ENCODE assay signal across 12 cellular contexts in the genomic region with DNA sequence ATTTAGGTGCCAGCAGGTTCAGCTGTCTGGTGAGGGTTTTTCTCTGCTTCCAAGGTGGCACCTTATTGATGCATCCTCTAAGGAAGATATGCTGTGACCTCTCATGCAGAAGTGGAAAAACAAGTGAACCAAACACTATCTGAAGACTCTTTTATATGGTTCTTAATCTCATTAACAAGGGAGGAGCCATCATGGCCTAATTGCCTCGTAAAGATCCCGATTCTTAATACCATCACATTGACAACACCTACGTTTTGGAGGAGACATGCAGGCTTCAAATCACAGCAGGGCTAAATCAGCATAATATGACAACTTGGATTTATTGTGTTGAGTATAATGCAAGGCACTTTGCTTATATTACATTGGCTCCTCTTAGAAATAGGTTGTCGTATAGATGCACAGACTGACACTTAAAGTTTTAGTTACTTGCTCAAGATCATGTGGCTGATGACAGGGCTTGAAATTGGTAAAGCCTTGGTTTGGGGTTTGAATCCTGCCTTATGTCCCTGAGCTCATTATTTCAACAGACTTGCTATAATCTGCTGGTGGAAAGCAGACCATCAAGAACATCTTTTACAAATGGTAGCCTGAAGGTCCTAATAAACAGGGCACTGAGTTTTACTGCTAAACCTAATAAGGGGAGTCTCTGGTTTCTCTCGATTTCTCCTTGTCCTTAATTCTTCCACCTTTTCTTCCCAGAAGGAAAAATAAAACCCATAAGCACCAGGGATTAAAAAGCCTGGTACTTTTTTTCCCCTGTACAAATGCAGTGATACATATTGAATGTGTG.
"Had no signal": no experiment of that assay in that cellular context is flagged by ENCODE, and none has a peak within 500 bp of the region (broad histone marks: within the 10 kb centered on the region; RNA-seq: fewer than 3 reads in every experiment).

No MANE protein-coding gene starts in this region.

- H3K36me3 Mint-ChIP-seq: activated naive CD8-positive, alpha-beta T cell treated with anti-CD3 and anti-CD28 coated beads, Interleukin-2, amount 10 ng/mL, durations not matched to agents 7 days and 5 days; stimulated activated effector memory CD8-positive, alpha-beta T cell treated with anti-CD3 and anti-CD28 coated beads, Interleukin-12 subunit alpha, Interleukin-12 subunit beta, amount 100 ng/mL, for 72 hours had no signal

- H3K9me3 Mint-ChIP-seq: stimulated activated effector memory CD8-positive, alpha-beta T cell treated with anti-CD3 and anti-CD28 coated beads, Interleukin-12 subunit alpha, Interleukin-12 subunit beta, amount 100 ng/mL, for 72 hours; type B pancreatic cell had no signal

- ATAC-seq: activated CD8-positive, alpha-beta T cell treated with anti-CD3 and anti-CD28 coated beads, Interleukin-2, amount 10 ng/mL, durations not matched to agents 7 days and 5 days; stimulated activated effector memory CD8-positive, alpha-beta T cell treated with anti-CD3 and anti-CD28 coated beads, Interleukin-12 subunit alpha, Interleukin-12 subunit beta, amount 100 ng/mL, for 72 hours had no signal

- H3K27ac ChIP-seq: pancreas had no signal

- H3K27me3 Mint-ChIP-seq: activated naive CD8-positive, alpha-beta T cell treated with anti-CD3 and anti-CD28 coated beads, Interleukin-2, amount 10 ng/mL, durations not matched to agents 7 days and 5 days; type B pancreatic cell had no signal

- H3K36me3 ChIP-seq: pancreas had no signal

- H3K4me3 Mint-ChIP-seq: activated CD8-positive, alpha-beta T cell treated with anti-CD3 and anti-CD28 coated beads, Interleukin-2, amount 10 ng/mL, durations not matched to agents 7 days and 5 days; activated naive CD8-positive, alpha-beta T cell treated with anti-CD3 and anti-CD28 coated beads, Interleukin-2, amount 10 ng/mL, durations not matched to agents 7 days and 5 days; neural crest cell; stimulated activated effector memory CD8-positive, alpha-beta T cell treated with anti-CD3 and anti-CD28 coated beads, Interleukin-12 subunit alpha, Interleukin-12 subunit beta, amount 100 ng/mL, for 72 hours; type B pancreatic cell had no signal

- DNase-seq: activated CD4-positive, alpha-beta T cell treated with anti-CD3 and anti-CD28 coated beads for 4 hours; activated CD8-positive, alpha-beta memory T cell treated with anti-CD3 and anti-CD28 coated beads, Interleukin-2, amount 50 U/mL, for 48 hours; activated CD8-positive, alpha-beta T cell treated with anti-CD3 and anti-CD28 coated beads, Interleukin-2, amount 10 ng/mL, durations not matched to agents 7 days and 5 days; activated naive CD8-positive, alpha-beta T cell treated with anti-CD3 and anti-CD28 coated beads, Interleukin-2, amount 10 ng/mL, durations not matched to agents 7 days and 5 days; central memory CD4-positive, alpha-beta T cell; effector memory CD4-positive, alpha-beta T cell; glutamatergic neuron; T1000 had no signal

- H3K4me3 ChIP-seq: pancreas had no signal

- H3K4me1 Mint-ChIP-seq: activated naive CD8-positive, alpha-beta T cell treated with anti-CD3 and anti-CD28 coated beads, Interleukin-2, amount 10 ng/mL, durations not matched to agents 7 days and 5 days; stimulated activated effector memory CD8-positive, alpha-beta T cell treated with anti-CD3 and anti-CD28 coated beads, Interleukin-12 subunit alpha, Interleukin-12 subunit beta, amount 100 ng/mL, for 72 hours had no signal

- H3K27ac Mint-ChIP-seq: activated CD8-positive, alpha-beta T cell treated with anti-CD3 and anti-CD28 coated beads, Interleukin-2, amount 10 ng/mL, durations not matched to agents 7 days and 5 days; activated naive CD8-positive, alpha-beta T cell treated with anti-CD3 and anti-CD28 coated beads, Interleukin-2, amount 10 ng/mL, durations not matched to agents 7 days and 5 days; stimulated activated effector memory CD8-positive, alpha-beta T cell treated with anti-CD3 and anti-CD28 coated beads, Interleukin-12 subunit alpha, Interleukin-12 subunit beta, amount 100 ng/mL, for 72 hours; type B pancreatic cell had no signal

- H3K9me3 ChIP-seq: pancreas had no signal

- H3K27me3 ChIP-seq: pancreas had no signal
